Comparison of ENCODE assay signal across 8 cellular contexts in the genomic region with DNA sequence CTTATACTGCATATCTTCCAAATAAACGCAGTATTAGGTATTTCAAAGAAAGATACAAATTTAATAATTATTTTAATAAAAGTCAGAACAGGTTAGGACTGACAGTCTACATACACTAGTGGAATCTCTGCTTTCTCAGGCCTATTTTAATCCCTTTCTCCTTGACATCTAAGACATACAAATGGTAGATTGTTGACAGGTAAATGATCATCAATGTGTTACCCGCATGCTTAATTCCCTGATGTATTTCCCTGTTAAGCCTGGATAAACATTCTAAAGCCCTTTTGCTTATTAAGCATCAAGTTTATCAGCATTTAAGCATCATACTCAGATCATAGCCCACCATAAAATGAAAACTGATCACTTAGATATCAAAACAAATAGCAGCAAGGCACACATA.
"Had no signal": no experiment of that assay in that cellular context is flagged by ENCODE, and none has a peak within 500 bp of the region (broad histone marks: within the 10 kb centered on the region; RNA-seq: fewer than 3 reads in every experiment).

No MANE protein-coding gene starts in this region.

- H3K4me3 ChIP-seq: GM12878 had no signal

- ATAC-seq: GM12878 had no signal

- DNase-seq: GDM1, GF-D8 had no signal

- FAIRE-seq: G401.6, GM12878, GM12891, GM12892, GM18507, GM19239 had no signal
